ENCODE assay signal across 8 cellular contexts in the genomic region with DNA sequence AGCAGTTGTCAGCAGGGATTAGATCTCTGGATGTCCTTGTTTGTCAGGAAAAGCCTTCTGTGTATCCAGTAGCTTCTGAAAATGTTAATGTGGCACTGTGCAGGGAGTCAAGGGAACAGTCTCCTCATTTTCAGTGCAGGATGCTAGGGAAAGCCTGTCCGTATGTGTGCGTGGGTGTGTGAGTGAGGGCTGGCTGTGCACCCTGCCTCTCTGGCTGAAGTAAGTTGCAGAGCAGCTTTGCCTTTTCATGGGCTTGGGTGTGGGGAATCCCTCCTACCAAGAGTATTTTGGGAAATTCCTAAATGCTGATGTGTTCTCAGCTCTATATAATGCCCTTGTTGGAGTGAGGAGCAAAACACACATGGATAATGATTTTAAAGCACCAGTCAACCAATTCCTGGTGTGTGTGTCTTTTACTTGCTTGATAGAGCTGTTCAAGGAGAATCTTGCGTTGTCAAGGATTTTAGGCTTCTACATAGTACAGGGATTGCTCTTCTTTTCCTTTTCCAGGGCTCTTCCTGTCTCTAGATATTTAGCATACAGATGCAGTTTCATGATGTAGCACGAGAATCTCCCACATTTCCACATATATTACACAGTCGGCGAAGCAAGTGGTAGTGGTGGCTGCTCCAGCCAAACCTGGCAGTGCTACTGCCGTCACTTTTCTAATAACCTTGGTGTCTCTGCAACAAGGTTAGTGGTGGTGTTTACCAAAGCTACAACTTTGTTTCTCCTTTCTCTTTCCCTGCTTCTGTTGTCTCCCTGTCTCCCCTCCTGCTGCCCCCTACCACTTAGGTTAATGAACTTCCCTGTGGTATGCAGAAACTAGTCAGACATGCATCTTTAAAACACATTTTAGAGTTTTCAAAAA.
DNase-seq lines count a peak whose midpoint lies in the region; TF ChIP-seq lines count a peak whose summit lies in the region.

No MANE protein-coding gene starts in this region.

- no peaks in the 10 kb centered on the region for H3K79me2 ChIP-seq in OCI-LY7 (ENCODE audit: insufficient read depth, low read depth, low read length)

- BruUV-seq in OCI-LY7 (replicated peaks; lab: Mats Ljungman, UMichigan), result no TSS peak

- H3K27me3 Mint-ChIP-seq in neural crest cell (ENCODE audit: low read depth), result no peaks in the 10 kb centered on the region

- H3K27ac ChIP-seq in OCI-LY7 (ENCODE audit: low read depth, low read length, poor library complexity, severe bottlenecking), result no peak overlapping the region

- H3K4me1 Mint-ChIP-seq in neural crest cell, result peaks cover 29% of the 10 kb centered on the region

- H3K36me3 Mint-ChIP-seq in neural crest cell (ENCODE audit: low read depth), result no peaks in the 10 kb centered on the region

- H3K4me2 ChIP-seq in OCI-LY7 (ENCODE audit: low read length), result no peak overlapping the region

- CTCF ChIA-PET in OCI-LY7 (lab: Charles Lee; ENCODE audit: unreplicated experiment), result no interaction called here

- DNase-seq in AG09309 (ENCODE audit: low read depth) (peak; percentile 74), NCI-H69 (lab: John Stamatoyannopoulos, UW) (peak; percentile 13), fibroblast of gingiva (ENCODE audit: low read depth) (peak; percentile 83), neural crest cell (ENCODE audit: low read depth, low spot score) (peak; percentile 36), OCI-LY7 (ENCODE audit: low spot score) (no peak), NCI-H345 (lab: John Stamatoyannopoulos, UW) (no peak), LoVo (ENCODE audit: low spot score) (no peak)
- no peak for DNase-seq in activated CD4-positive, alpha-beta T cell treated with anti-CD3 and anti-CD28 coated beads, Interleukin-2, amount 50 U/mL, for 48 hours

- H3K9me3 Mint-ChIP-seq in neural crest cell, result peaks cover 2% of the 10 kb centered on the region

- no peaks in the 10 kb centered on the region for H3K4me1 ChIP-seq in OCI-LY7 (ENCODE audit: insufficient read depth, low read length, poor library complexity, severe bottlenecking)

- H4K20me1 ChIP-seq in OCI-LY7 (ENCODE audit: insufficient read depth, low read length), result no peaks in the 10 kb centered on the region

- intact Hi-C loops in OCI-LY7 (cut with micrococcal nuclease; ENCODE audit: unreplicated experiment), result no loop called here

- H3K36me3 ChIP-seq in OCI-LY7 (ENCODE audit: insufficient read depth, low read length), result no peaks in the 10 kb centered on the region

- TF ChIP-seq CTCF in AG09309 (IDR thresholded peaks at IDR 0.05; ENCODE audit: control insufficient read depth, insufficient read depth, low read depth, low read length, missing control alignments), result no peak
- no peak for TF ChIP-seq CTCF in neural crest cell (conservative IDR thresholded peaks at IDR 0.05)
- no peak for TF ChIP-seq CTCF in OCI-LY7 (conservative IDR thresholded peaks at IDR 0.05; ENCODE audit: low read length)

- H3K9me3 ChIP-seq in OCI-LY7 (ENCODE audit: low read length), result no peaks in the 10 kb centered on the region

- no peak overlapping the region for H3K27ac Mint-ChIP-seq in neural crest cell (ENCODE audit: unreplicated experiment)

- H3K9me2 ChIP-seq in OCI-LY7 (ENCODE audit: insufficient read depth, low read length), result no peaks in the 10 kb centered on the region

- H3K4me3 ChIP-seq in AG09309 (ENCODE audit: control insufficient read depth, low read depth, low read length) (no peak overlapping the region), OCI-LY7 (ENCODE audit: low read depth, low read length, poor library complexity, severe bottlenecking) (no peak overlapping the region)

- no peak overlapping the region for H3K4me3 Mint-ChIP-seq in neural crest cell

- POLR2A ChIA-PET in OCI-LY7 (lab: Charles Lee), result no interaction called here

- no peak overlapping the region for H2AFZ ChIP-seq in OCI-LY7 (ENCODE audit: low read length)

Comparison
In these comparisons a context has a peak if more than half of its experiments do, and no peak if none do; other contexts are left out.
1. DNase-seq: peak in AG09309 (single experiment), NCI-H69 (single experiment), fibroblast of gingiva (single experiment) and neural crest cell (single experiment); none in activated CD4-positive, alpha-beta T cell treated with anti-CD3 and anti-CD28 coated beads, Interleukin-2, amount 50 U/mL, for 48 hours (0 of 2), OCI-LY7 (single experiment), NCI-H345 (single experiment) and LoVo (single experiment).